Comparison of ENCODE assay signal across 17 cellular contexts in the genomic region with DNA sequence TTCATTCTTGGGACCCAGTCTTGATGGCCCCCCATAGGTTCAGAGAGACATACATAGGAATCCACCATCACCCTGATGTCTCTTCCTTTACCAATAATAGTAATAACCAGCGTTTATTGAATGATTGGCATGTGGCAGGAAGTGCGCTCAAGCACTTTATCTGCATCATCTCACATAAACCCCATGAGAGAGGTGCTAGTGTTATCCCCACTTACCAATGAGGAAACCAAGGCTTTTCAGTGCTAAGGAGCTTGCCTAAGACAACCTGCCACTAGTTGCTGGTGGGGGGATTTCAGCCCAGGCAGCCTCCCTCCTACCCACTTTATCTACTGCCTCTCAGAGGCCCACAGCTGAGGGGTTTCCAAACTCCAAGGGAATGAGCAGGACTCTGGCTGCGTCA. TPM values are rescaled to one million over a fixed set of nuclear protein-coding genes. Genes with fewer than 3 reads are reported as not detected.
DNase-seq lines count a peak whose midpoint lies in the region; ATAC-seq, FAIRE-seq and TF ChIP-seq lines count a peak whose summit lies in the region.
"Had no signal": no experiment of that assay in that cellular context is flagged by ENCODE, and none has a peak within 500 bp of the region (broad histone marks: within the 10 kb centered on the region; RNA-seq: fewer than 3 reads in every experiment).

No MANE protein-coding gene starts in this region.

- TF ChIP-seq CTCF in left ventricle myocardium inferior (IDR thresholded peaks at IDR 0.05; ENCODE audit: borderline replicate concordance): no peak
- no peak for TF ChIP-seq CTCF in RWPE1 (conservative IDR thresholded peaks at IDR 0.05; ENCODE audit: low read depth)
- no peak for TF ChIP-seq CTCF in pancreas (IDR thresholded peaks at IDR 0.05)

- H3K36me3 Mint-ChIP-seq in immature natural killer cell: peaks cover 0 to 5% (median 0%) of the 10 kb centered on the region in 3 donors

- H3K9me3 Mint-ChIP-seq in immature natural killer cell: peaks cover 0 to 1% (median 0%) of the 10 kb centered on the region in 6 donors

- H3K27me3 ChIP-seq in left ventricle myocardium inferior (ENCODE audit: low read depth): peaks cover 14% of the 10 kb centered on the region
- no peaks in the 10 kb centered on the region for H3K27me3 ChIP-seq in pancreas

- intact Hi-C loops in left ventricle myocardium inferior (cut with micrococcal nuclease) (no loop called here), cardiac septum (cut with DNase I) (loop anchor here (5.0 kb wide), 1 partner anchor 86 kb away; no protein-coding TSS in a partner anchor), pancreas (cut with DNase I) (no loop called here)

- no peak for FAIRE-seq in pancreas (lab: Jason Lieb, UNC)

- 48 to 73% methylated on average over 3 of the region's 3 CpGs for WGBS in pancreas, 2 donors

- peaks cover 0 to 30% of the 10 kb centered on the region in 2 donors for H3K4me1 Mint-ChIP-seq in immature natural killer cell

- no peaks in the 10 kb centered on the region for H3K36me3 ChIP-seq in left ventricle myocardium inferior
- no peaks in the 10 kb centered on the region for H3K36me3 ChIP-seq in pancreas

- CTCF ChIA-PET in RWPE1 (lab: Yijun Ruan, JAX): interaction anchor here (0.5 to 2.3 kb wide), 5 partner anchors 12 to 171 kb away, joined by 3 to 14 read pairs (median 3); no protein-coding TSS in a partner anchor

- peak overlapping the region; percentile 64 to 90 (median 75) for H3K4me3 Mint-ChIP-seq in immature natural killer cell

- peaks cover 44% of the 10 kb centered on the region for H3K4me1 ChIP-seq in left ventricle myocardium inferior
- H3K4me1 ChIP-seq in pancreas: no peaks in the 10 kb centered on the region

- no peak overlapping the region for H3K4me3 ChIP-seq in left ventricle myocardium inferior
- H3K4me3 ChIP-seq in pancreas: no peak overlapping the region

- DNase-seq in left ventricle myocardium inferior: no peak
- DNase-seq in cardiac septum (ENCODE audit: low spot score): no peak
- no peak for DNase-seq in RWPE1 (ENCODE audit: low spot score)
- DNase-seq in immature natural killer cell: peak; percentile 63 to 73 (median 69)
- DNase-seq in retina: no peak
- DNase-seq in pancreas: no peak
- DNase-seq: ACHN, EL, HCEC 1CT, Kasumi-1, NCI-H187 treated with DMSO at 0.1 percent for 48 hours, NCI-H2171, NCI-H774, SHP77 had no signal

- H3K27ac ChIP-seq in left ventricle myocardium inferior (replicated peaks) (peak overlapping the region; percentile 83), RWPE1 (peak overlapping the region; percentile 94), pancreas (no peak overlapping the region)

- H3K9me3 ChIP-seq in left ventricle myocardium inferior (replicated peaks): no peaks in the 10 kb centered on the region
- no peaks in the 10 kb centered on the region for H3K9me3 ChIP-seq in pancreas

- no peak for ATAC-seq in pancreas
- no peak for ATAC-seq in GM18873 (IDR thresholded peaks at IDR 0.05; ENCODE audit: low FRiP score, unreplicated experiment)
- ATAC-seq: Panc1 had no signal

- POLR2A ChIA-PET in RWPE1 (lab: Yijun Ruan, JAX; ENCODE audit: low non-redundant PET): no interaction called here

- peaks cover 4 to 25% (median 17%) of the 10 kb centered on the region in 3 donors for H3K27me3 Mint-ChIP-seq in immature natural killer cell (ENCODE audit: low read depth in 3 of 3)

- peak overlapping the region in 4 of 6 donors; percentile 90 to 100 (median 96) for H3K27ac Mint-ChIP-seq in immature natural killer cell

RNA-seq across cellular contexts. Expression of gene LGR6, which starts 7.7 kb away (rescaled TPM):
- 0.60 TPM for total RNA-seq in left ventricle myocardium inferior
- total RNA-seq in cardiac septum: 0.86 TPM
- polyA plus RNA-seq in immature natural killer cell: 10 to 100 TPM; 10.9 to 26.8 (median 21.1) TPM
- total RNA-seq in pancreas: under 1 TPM in 3 of 6 donors, not detected in 3; 0.06 to 0.20 (median 0.06) TPM
- under 1 TPM; 0.15 to 0.47 TPM for polyA plus RNA-seq in pancreas

RNA-seq across cellular contexts. Expression of gene PTPN7, which starts 40.9 kb away (rescaled TPM):
- 0.44 TPM for total RNA-seq in left ventricle myocardium inferior
- total RNA-seq in cardiac septum: 1.2 TPM
- 100 to 1,000 TPM in 1 of 3 donors, 10 to 100 TPM in 2; 55.4 to 126 (median 58.4) TPM for polyA plus RNA-seq in immature natural killer cell
- 1 to 10 TPM in 4 of 6 donors, under 1 TPM in 2; 0.23 to 2.9 (median 1.0) TPM for total RNA-seq in pancreas
- polyA plus RNA-seq in pancreas: 1 to 10 TPM in 1 of 2 donors, under 1 TPM in 1; 0.61 to 1.2 TPM
- total RNA-seq: NCI-H460 had no signal

RNA-seq across cellular contexts. Expression of gene ARL8A, which starts 56.7 kb away (rescaled TPM):
- total RNA-seq in left ventricle myocardium inferior (64.7 TPM), cardiac septum (74.5 TPM), pancreas (10 to 100 TPM; 17.9 to 30.4 (median 24.8) TPM)
- polyA plus RNA-seq in immature natural killer cell (10 to 100 TPM in 2 of 3 donors, 1 to 10 TPM in 1; 9.7 to 15.0 (median 11.0) TPM), pancreas (10 to 100 TPM; 14.8 to 20.5 TPM)

Comparison
In these comparisons a context has a peak if more than half of its experiments do, and no peak if none do; other contexts are left out.
1. DNase-seq: peak in immature natural killer cell (3 of 3); none in left ventricle myocardium inferior (single experiment), cardiac septum (single experiment), RWPE1 (single experiment), retina (single experiment) and pancreas (0 of 6).
2. H3K27ac ChIP-seq: peak in left ventricle myocardium inferior (single experiment) and RWPE1 (single experiment); none in pancreas (0 of 4).